11 cellular contexts compared by ENCODE assay signal in the genomic region with DNA sequence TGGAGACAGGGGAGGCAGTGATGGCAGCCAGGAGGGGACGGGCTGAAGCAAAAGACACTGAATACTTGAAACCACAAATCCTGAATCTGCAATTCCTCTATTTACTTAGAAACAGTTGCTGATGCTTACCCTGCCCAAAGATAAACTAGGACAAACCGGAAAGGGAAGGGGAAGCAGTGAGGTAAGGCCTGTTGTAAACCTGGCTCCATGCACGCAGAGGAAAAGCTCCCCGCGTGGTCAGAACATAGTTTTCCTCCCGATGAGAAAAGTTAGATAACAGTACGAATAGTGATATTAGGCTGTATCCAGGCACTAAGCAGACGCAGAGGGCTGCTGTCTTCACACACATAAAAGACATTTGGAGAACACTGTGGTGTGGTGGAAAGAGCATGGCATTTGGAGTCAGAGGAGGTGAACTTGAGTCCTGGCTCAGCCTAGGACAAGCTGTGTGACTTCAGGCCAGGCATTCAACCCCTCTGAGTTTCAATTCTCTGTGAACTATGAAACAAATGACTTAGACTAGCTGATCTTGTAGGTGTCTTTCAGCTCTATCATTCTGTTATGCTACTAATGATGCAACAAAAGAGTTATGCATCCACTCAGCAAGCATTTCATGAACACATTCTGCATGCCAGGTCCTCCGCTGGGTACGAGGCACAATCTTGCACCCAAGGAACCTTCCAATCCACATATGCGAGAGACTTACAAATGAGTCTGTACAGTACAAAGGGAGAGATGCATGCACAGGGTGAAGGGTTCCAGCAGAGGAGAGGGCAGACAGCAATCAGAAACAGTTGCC.
DNase-seq lines count a peak whose midpoint lies in the region; ATAC-seq and TF ChIP-seq lines count a peak whose summit lies in the region.
"Had no signal": no experiment of that assay in that cellular context is flagged by ENCODE, and none has a peak within 500 bp of the region (broad histone marks: within the 10 kb centered on the region; RNA-seq: fewer than 3 reads in every experiment).

No MANE protein-coding gene starts in this region.

- no peak overlapping the region for H3K27ac ChIP-seq in SJCRH30
- H3K27ac ChIP-seq in esophagus squamous epithelium: peak overlapping the region; percentile 58 to 92 (median 82)
- H3K27ac ChIP-seq in tibial artery: peak overlapping the region; percentile 87 to 91
- H3K27ac ChIP-seq in osteoblast (ENCODE audit: low read depth, low read length): no peak overlapping the region
- H3K27ac ChIP-seq in CD8-positive, alpha-beta T cell (ENCODE audit: low read depth, low read length): no peak overlapping the region
- H3K27ac ChIP-seq: SJSA1 had no signal

- H2AFZ ChIP-seq in osteoblast (ENCODE audit: low read length): no peak overlapping the region

- intact Hi-C loops in esophagus squamous epithelium (cut with DNase I): no loop called here
- intact Hi-C loops in mucosa of descending colon (cut with DNase I, micrococcal nuclease): no loop called here
- intact Hi-C loops in tibial artery (cut with DNase I; ENCODE audit: low total_unique reads): no loop called here
- intact Hi-C loops in CD8-positive, alpha-beta T cell (cut with DNase I, micrococcal nuclease): no loop called here

- peak; percentile 42 for ATAC-seq in mucosa of descending colon
- ATAC-seq in CD8-positive, alpha-beta T cell: no peak
- ATAC-seq: body of pancreas had no signal

- no peaks in the 10 kb centered on the region for H3K27me3 Mint-ChIP-seq in CD8-positive, alpha-beta T cell (ENCODE audit: low read depth)
- no peaks in the 10 kb centered on the region for H3K27me3 Mint-ChIP-seq in T-helper 2 cell treated with Interferon-gamma antibody and Interleukin-4, amounts not matched to agents 5 μg/mL and 100 μg/mL, for 36 hours (ENCODE audit: low read depth)

- TF ChIP-seq POLR2A in esophagus squamous epithelium (IDR thresholded peaks at IDR 0.05): no peak

- peaks cover 11% of the 10 kb centered on the region for H3K4me1 ChIP-seq in SJCRH30
- peaks cover 0 to 68% (median 22%) of the 10 kb centered on the region in 3 donors for H3K4me1 ChIP-seq in esophagus squamous epithelium
- peaks cover 30% of the 10 kb centered on the region for H3K4me1 ChIP-seq in mucosa of descending colon (ENCODE audit: low read depth)
- peaks cover 0 to 100% (median 78%) of the 10 kb centered on the region in 4 donors for H3K4me1 ChIP-seq in tibial artery
- no peaks in the 10 kb centered on the region for H3K4me1 ChIP-seq in osteoblast (ENCODE audit: insufficient read depth, low read length)
- no peaks in the 10 kb centered on the region for H3K4me1 ChIP-seq in CD8-positive, alpha-beta T cell (ENCODE audit: insufficient read depth, low read length)
- H3K4me1 ChIP-seq: SJSA1 had no signal

- CTCF ChIA-PET in CD8-positive, alpha-beta T cell (lab: Charles Lee): no interaction called here

- H3K9me3 ChIP-seq in SJCRH30 (replicated peaks): no peaks in the 10 kb centered on the region
- no peaks in the 10 kb centered on the region for H3K9me3 ChIP-seq in esophagus squamous epithelium
- no peaks in the 10 kb centered on the region for H3K9me3 ChIP-seq in mucosa of descending colon
- H3K9me3 ChIP-seq in tibial artery: no peaks in the 10 kb centered on the region
- H3K9me3 ChIP-seq in osteoblast (ENCODE audit: low read depth, low read length): no peaks in the 10 kb centered on the region
- no peaks in the 10 kb centered on the region for H3K9me3 ChIP-seq in CD8-positive, alpha-beta T cell (ENCODE audit: low read length)
- H3K9me3 ChIP-seq: body of pancreas, SJSA1 had no signal

- no peaks in the 10 kb centered on the region for H3K79me2 ChIP-seq in osteoblast (ENCODE audit: insufficient read depth, low read length)

- H3K4me2 ChIP-seq in osteoblast (ENCODE audit: insufficient read depth, low read length): no peak overlapping the region

- H3K4me3 ChIP-seq in SJCRH30: no peak overlapping the region
- peak overlapping the region in 1 of 4 donors; percentile 13 for H3K4me3 ChIP-seq in esophagus squamous epithelium
- no peak overlapping the region for H3K4me3 ChIP-seq in mucosa of descending colon
- H3K4me3 ChIP-seq in tibial artery: peak overlapping the region in 1 of 2 donors; percentile 0
- no peak overlapping the region for H3K4me3 ChIP-seq in osteoblast (ENCODE audit: insufficient read depth, low read length)
- no peak overlapping the region for H3K4me3 ChIP-seq in CD8-positive, alpha-beta T cell (ENCODE audit: low read depth, low read length)
- H3K4me3 ChIP-seq: body of pancreas, SJSA1 had no signal

- POLR2A ChIA-PET in CD8-positive, alpha-beta T cell (lab: Charles Lee): no interaction called here

- peak in 1 of 6 experiments; percentile 5 for TF ChIP-seq CTCF in esophagus squamous epithelium (IDR thresholded peaks at IDR 0.05)
- no peak for TF ChIP-seq CTCF in mucosa of descending colon (IDR thresholded peaks at IDR 0.05)
- no peak for TF ChIP-seq CTCF in tibial artery (IDR thresholded peaks at IDR 0.05)
- no peak for TF ChIP-seq CTCF in osteoblast (IDR thresholded peaks at IDR 0.05; ENCODE audit: extremely low read depth, low read depth, low read length)
- no peak for TF ChIP-seq CTCF in CD8-positive, alpha-beta T cell (IDR thresholded peaks at IDR 0.05)

- no peaks in the 10 kb centered on the region for H3K36me3 Mint-ChIP-seq in CD8-positive, alpha-beta T cell
- no peaks in the 10 kb centered on the region for H3K36me3 Mint-ChIP-seq in T-helper 2 cell treated with Interferon-gamma antibody and Interleukin-4, amounts not matched to agents 5 μg/mL and 100 μg/mL, for 36 hours (ENCODE audit: low read depth)

- H4K20me1 ChIP-seq in osteoblast (ENCODE audit: insufficient read depth, low read length): no peaks in the 10 kb centered on the region

- no peak overlapping the region for H3K4me3 Mint-ChIP-seq in CD8-positive, alpha-beta T cell
- no peak overlapping the region for H3K4me3 Mint-ChIP-seq in T-helper 2 cell treated with Interferon-gamma antibody and Interleukin-4, amounts not matched to agents 5 μg/mL and 100 μg/mL, for 36 hours

- no peak overlapping the region for H3K27ac Mint-ChIP-seq in CD8-positive, alpha-beta T cell
- no peak overlapping the region for H3K27ac Mint-ChIP-seq in T-helper 2 cell treated with Interferon-gamma antibody and Interleukin-4, amounts not matched to agents 5 μg/mL and 100 μg/mL, for 36 hours

- H3K36me3 ChIP-seq in SJCRH30 (no peaks in the 10 kb centered on the region), esophagus squamous epithelium (no peaks in the 10 kb centered on the region), mucosa of descending colon (ENCODE audit: low read depth) (no peaks in the 10 kb centered on the region), tibial artery (peaks cover 9 to 22% (median 10%) of the 10 kb centered on the region in 3 donors), osteoblast (ENCODE audit: insufficient read depth, low read length) (no peaks in the 10 kb centered on the region)
- H3K36me3 ChIP-seq in CD8-positive, alpha-beta T cell (ENCODE audit: insufficient read depth, low read length): no peaks in the 10 kb centered on the region
- H3K36me3 ChIP-seq: SJSA1 had no signal

- H3K27me3 ChIP-seq in SJCRH30: no peaks in the 10 kb centered on the region
- no peaks in the 10 kb centered on the region for H3K27me3 ChIP-seq in esophagus squamous epithelium
- H3K27me3 ChIP-seq in tibial artery: no peaks in the 10 kb centered on the region
- H3K27me3 ChIP-seq in osteoblast (ENCODE audit: insufficient read depth, low read length): no peaks in the 10 kb centered on the region
- H3K27me3 ChIP-seq in CD8-positive, alpha-beta T cell (ENCODE audit: insufficient read depth, low read length): peaks cover 3% of the 10 kb centered on the region
- H3K27me3 ChIP-seq: body of pancreas, SJSA1 had no signal

- no peaks in the 10 kb centered on the region for H3K9me3 Mint-ChIP-seq in CD8-positive, alpha-beta T cell
- H3K9me3 Mint-ChIP-seq in T-helper 2 cell treated with Interferon-gamma antibody and Interleukin-4, amounts not matched to agents 5 μg/mL and 100 μg/mL, for 36 hours: no peaks in the 10 kb centered on the region

- H3K4me1 Mint-ChIP-seq in CD8-positive, alpha-beta T cell (ENCODE audit: low read depth): no peaks in the 10 kb centered on the region
- H3K4me1 Mint-ChIP-seq in T-helper 2 cell treated with Interferon-gamma antibody and Interleukin-4, amounts not matched to agents 5 μg/mL and 100 μg/mL, for 36 hours (ENCODE audit: low read depth): no peaks in the 10 kb centered on the region

- DNase-seq in SJCRH30: peak; percentile 19 to 26
- DNase-seq in esophagus squamous epithelium (lab: John Stamatoyannopoulos, UW): no peak
- DNase-seq in mucosa of descending colon: no peak
- peak in 1 of 2 donors; percentile 48 for DNase-seq in tibial artery
- no peak for DNase-seq in osteoblast (ENCODE audit: insufficient read length, low spot score, missing footprints)
- no peak for DNase-seq in CD8-positive, alpha-beta T cell
- no peak for DNase-seq in T-helper 2 cell treated with Interferon-gamma antibody and Interleukin-4, amounts not matched to agents 5 μg/mL and 100 μg/mL, for 36 hours (ENCODE audit: low spot score)
- DNase-seq in mucosa of gallbladder (ENCODE audit: low spot score): no peak
- DNase-seq: activated CD8-positive, alpha-beta memory T cell treated with anti-CD3 and anti-CD28 coated beads for 24 hours had no signal

- WGBS in esophagus squamous epithelium, 2 donors: 54 to 61% methylated on average over 9 to 11 of the region's 11 CpGs

Comparison
In these comparisons a context has a peak if more than half of its experiments do, and no peak if none do; other contexts are left out.
1. DNase-seq: peak in SJCRH30 (2 of 2); none in esophagus squamous epithelium (single experiment), mucosa of descending colon (0 of 3), osteoblast (single experiment), CD8-positive, alpha-beta T cell (0 of 7), T-helper 2 cell treated with Interferon-gamma antibody and Interleukin-4, amounts not matched to agents 5 μg/mL and 100 μg/mL, for 36 hours (single experiment) and mucosa of gallbladder (single experiment).
2. H3K27ac ChIP-seq: peak in esophagus squamous epithelium (4 of 4) and tibial artery (2 of 2); none in SJCRH30 (single experiment), osteoblast (single experiment) and CD8-positive, alpha-beta T cell (single experiment).